Comparison of ENCODE assay signal across 15 cellular contexts in the genomic region with DNA sequence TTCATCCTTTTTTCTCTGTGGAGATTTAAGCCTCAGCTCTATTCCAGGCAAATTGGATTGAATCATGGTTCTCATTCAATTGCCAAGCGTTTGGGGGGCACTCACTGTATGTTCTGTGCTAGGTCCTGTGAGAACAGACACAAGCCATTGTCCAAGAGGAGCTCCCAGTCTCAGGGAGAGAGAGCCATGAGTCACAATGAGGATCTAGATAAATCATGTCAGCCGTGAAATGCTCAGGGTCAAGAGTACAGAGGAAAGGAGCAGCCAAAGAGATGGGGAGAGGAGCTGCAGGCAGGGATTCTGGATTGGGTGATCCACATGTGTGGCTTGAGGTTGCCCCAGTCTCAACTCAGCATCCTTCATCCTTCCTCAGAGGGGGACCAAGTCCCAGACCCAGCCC.
A peak's percentile ranks its signal among the peaks of the same experiment; 100 is the strongest.
DNase-seq lines count a peak whose midpoint lies in the region; TF ChIP-seq lines count a peak whose summit lies in the region.
"Had no signal": no experiment of that assay in that cellular context is flagged by ENCODE, and none has a peak within 500 bp of the region (broad histone marks: within the 10 kb centered on the region; RNA-seq: fewer than 3 reads in every experiment).

No MANE protein-coding gene starts in this region.

- H3K4me3 ChIP-seq in fibroblast of mammary gland (ENCODE audit: control insufficient read depth, low read depth, low read length): no peak overlapping the region
- H3K4me3 ChIP-seq: lung had no signal

- TF ChIP-seq CTCF in fibroblast of mammary gland (conservative IDR thresholded peaks at IDR 0.05; ENCODE audit: control insufficient read depth, insufficient read depth, low read depth, low read length): no peak

- DNase-seq in EH (ENCODE audit: low read depth): peak; percentile 86
- DNase-seq in SW480 (ENCODE audit: low spot score): peak; percentile 22
- DNase-seq in fibroblast of mammary gland (ENCODE audit: low read depth): peak; percentile 58
- peak; percentile 29 for DNase-seq in renal cortical epithelial cell (ENCODE audit: low read depth)
- no peak for DNase-seq in AML-193 (lab: John Stamatoyannopoulos, UW)
- no peak for DNase-seq in OCI-M1 (lab: John Stamatoyannopoulos, UW)
- no peak for DNase-seq in SHP77 treated with DMSO at 0.1 percent for 48 hours (lab: John Stamatoyannopoulos, UW)
- no peak for DNase-seq in T-helper 2 cell
- DNase-seq: activated CD8-positive, alpha-beta memory T cell treated with anti-CD3 and anti-CD28 coated beads for 24 hours; CD4-positive, alpha-beta memory T cell; GOT3; NCI-H1092 treated with DMSO at 0.1 percent for 48 hours; NCI-H446 treated with DMSO at 0.1 percent for 48 hours; stimulated activated naive CD8-positive, alpha-beta T cell treated with anti-CD3 and anti-CD28 coated beads, Interleukin-15, amount 100 ng/mL, for 72 hours had no signal

Comparison
In these comparisons a context has a peak if more than half of its experiments do, and no peak if none do; other contexts are left out.
1. DNase-seq: peak in EH (single experiment), SW480 (single experiment), fibroblast of mammary gland (single experiment) and renal cortical epithelial cell (single experiment); none in AML-193 (0 of 2), OCI-M1 (single experiment), SHP77 treated with DMSO at 0.1 percent for 48 hours (single experiment) and T-helper 2 cell (0 of 5).